9 cellular contexts compared by ENCODE assay signal in the genomic region with DNA sequence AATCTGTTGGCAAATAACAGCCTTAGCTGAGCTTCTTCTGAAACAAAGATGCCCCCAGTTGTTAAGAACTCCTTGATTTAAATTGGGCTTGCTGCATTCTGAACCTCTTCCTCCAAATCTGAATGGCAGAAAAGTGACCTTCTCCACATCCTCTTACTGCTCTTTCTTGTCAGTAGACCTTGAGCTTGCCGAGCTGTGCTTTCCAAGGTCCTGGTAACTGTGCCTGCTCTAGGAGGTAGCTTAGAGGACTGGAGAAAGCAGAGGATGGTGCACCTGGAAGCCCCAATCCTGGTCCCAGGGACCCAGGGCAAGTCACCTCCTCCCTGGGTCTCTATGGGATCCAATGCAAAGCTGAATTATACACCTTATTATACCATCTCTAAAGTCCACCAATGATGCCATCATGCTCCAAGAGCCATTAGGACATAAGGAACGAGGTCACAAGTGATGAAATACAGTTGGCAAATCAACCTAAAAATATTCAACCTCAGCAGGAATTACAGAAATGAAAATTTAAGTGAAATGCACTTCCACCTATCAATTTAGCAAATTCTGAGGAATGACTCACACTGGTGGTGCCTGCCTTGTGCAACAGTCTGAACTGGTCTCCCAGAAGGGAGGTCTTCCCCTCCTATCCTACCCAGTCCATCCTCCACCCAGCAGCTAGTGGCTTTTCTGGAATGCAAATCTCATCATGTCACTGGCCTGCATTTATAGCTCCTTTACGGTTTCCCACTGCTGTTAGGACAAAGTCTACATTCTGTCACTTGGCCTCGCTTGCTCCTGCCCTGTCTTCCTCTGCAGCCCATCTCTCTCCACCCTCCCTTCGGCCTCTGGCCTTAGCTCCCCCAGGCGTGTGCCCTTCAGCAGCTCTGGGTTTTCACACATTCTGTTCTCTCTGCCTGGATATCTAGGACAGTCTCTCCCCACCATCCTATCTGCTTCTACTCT. TPM values are rescaled to one million over a fixed set of nuclear protein-coding genes. Genes with fewer than 3 reads are reported as not detected.
A peak's percentile ranks its signal among the peaks of the same experiment; 100 is the strongest.
DNase-seq lines count a peak whose midpoint lies in the region; ATAC-seq and TF ChIP-seq lines count a peak whose summit lies in the region.
"Had no signal": no experiment of that assay in that cellular context is flagged by ENCODE, and none has a peak within 500 bp of the region (broad histone marks: within the 10 kb centered on the region; RNA-seq: fewer than 3 reads in every experiment).

No MANE protein-coding gene starts in this region.

- H3K4me3 ChIP-seq in mammary epithelial cell (replicated peaks in 1 of 3; ENCODE audit: insufficient read depth in 1 of 3, low read depth in 2 of 3, low read length in 3 of 3) (no peak overlapping the region), lower lobe of right lung (no peak overlapping the region), HAP-1 (no peak overlapping the region)
- H3K4me3 ChIP-seq: SK-N-MC had no signal

- H3K27me3 ChIP-seq in mammary epithelial cell (ENCODE audit: insufficient read depth, low read length): no peaks in the 10 kb centered on the region
- H3K27me3 ChIP-seq in lower lobe of right lung (ENCODE audit: low read depth): no peaks in the 10 kb centered on the region
- no peaks in the 10 kb centered on the region for H3K27me3 ChIP-seq in HAP-1 (ENCODE audit: low read depth)

- intact Hi-C loops in mammary epithelial cell (cut with micrococcal nuclease) (no loop called here), lower lobe of right lung (cut with DNase I) (no loop called here)

- DNase-seq in A172 (ENCODE audit: low spot score) (peak; percentile 90), Kasumi-1 (lab: John Stamatoyannopoulos, UW) (peak; percentile 2 to 10), mammary epithelial cell (peak; percentile 68), lower lobe of right lung (peak; percentile 56), cerebellum (ENCODE audit: low spot score) (no peak), HAP-1 (ENCODE audit: low spot score in 2 of 2) (no peak), mucosa of gallbladder (ENCODE audit: low spot score) (no peak), COLO668 (lab: John Stamatoyannopoulos, UW; ENCODE audit: unreplicated experiment) (no peak)

- no peaks in the 10 kb centered on the region for H4K20me1 ChIP-seq in mammary epithelial cell (ENCODE audit: insufficient read depth, low read length)

- dilution Hi-C loops in mammary epithelial cell (cut with HindIII; ENCODE audit: low sequenced_read_pairs): loop anchor here (5.0 kb wide), 1 partner anchor 97 kb away; no protein-coding TSS in a partner anchor

- WGBS in mammary epithelial cell (ENCODE audit: low coverage, missing lambda C conversion rate): 76% methylated on average over 5 of the region's 6 CpGs

- H3K79me2 ChIP-seq in mammary epithelial cell (ENCODE audit: insufficient read depth, low read length): peaks cover 64% of the 10 kb centered on the region

- in situ Hi-C loops in mammary epithelial cell (cut with MboI; ENCODE audit: low sequenced_read_pairs in 2 of 2) (no loop called here), HAP-1 (cut with MboI; ENCODE audit: low sequenced_read_pairs) (no loop called here)

- peak; percentile 75 to 80 for ATAC-seq in lower lobe of right lung

- CTCF ChIA-PET in mammary epithelial cell (lab: Charles Lee; ENCODE audit: low non-redundant PET): no interaction called here

- TF ChIP-seq CTCF in mammary epithelial cell (conservative IDR thresholded peaks at IDR 0.05 in 1 of 2, IDR thresholded peaks at IDR 0.05 in 1 of 2; ENCODE audit: extremely low read depth in 1 of 2, insufficient read depth in 1 of 2, low read depth in 1 of 2, low read length in 2 of 2): no peak
- no peak for TF ChIP-seq CTCF in lower lobe of right lung (IDR thresholded peaks at IDR 0.05)

- H3K9ac ChIP-seq in mammary epithelial cell (ENCODE audit: insufficient read depth, low read length): peak overlapping the region; percentile 37

- H3K36me3 ChIP-seq in mammary epithelial cell (ENCODE audit: insufficient read depth, low read length): no peaks in the 10 kb centered on the region
- no peaks in the 10 kb centered on the region for H3K36me3 ChIP-seq in lower lobe of right lung
- no peaks in the 10 kb centered on the region for H3K36me3 ChIP-seq in HAP-1 (replicated peaks)

- peak overlapping the region; percentile 56 for H3K27ac ChIP-seq in mammary epithelial cell (ENCODE audit: insufficient read depth, low read depth, low read length)
- peak overlapping the region; percentile 5 for H3K27ac ChIP-seq in lower lobe of right lung
- H3K27ac ChIP-seq: SK-N-MC had no signal

- H3K4me1 ChIP-seq in mammary epithelial cell (ENCODE audit: insufficient read depth, low read length) (peaks cover 58% of the 10 kb centered on the region), lower lobe of right lung (peaks cover 53% of the 10 kb centered on the region), HAP-1 (peaks cover 22% of the 10 kb centered on the region)

- no TSS peak for BruUV-seq in mammary epithelial cell (replicated peaks; lab: Mats Ljungman, UMichigan)

- H2AFZ ChIP-seq in mammary epithelial cell (ENCODE audit: low read depth, low read length): peak overlapping the region; percentile 7

- peak overlapping the region; percentile 16 for H3K4me2 ChIP-seq in mammary epithelial cell (ENCODE audit: insufficient read depth, low read depth, low read length)

- no peaks in the 10 kb centered on the region for H3K9me3 ChIP-seq in mammary epithelial cell (replicated peaks; ENCODE audit: insufficient read depth, low read length)
- no peaks in the 10 kb centered on the region for H3K9me3 ChIP-seq in lower lobe of right lung
- H3K9me3 ChIP-seq in HAP-1: no peaks in the 10 kb centered on the region

RNA-seq across cellular contexts. Expression of a gene that starts 36.6 kb away (rescaled TPM):
- total RNA-seq in A172 (2014; rRNA removed; shearing (Covaris generic)): 40.7 and 50.0 TPM in 2 replicates
- total RNA-seq in mammary epithelial cell: 10 to 100 TPM; 42.8 to 71.1 TPM
- 47.1 TPM for polyA plus RNA-seq in mammary epithelial cell
- 168 TPM for polyA minus RNA-seq in mammary epithelial cell
- total RNA-seq in lower lobe of right lung: 63.4 TPM
- total RNA-seq in cerebellum: 39.2 TPM
- total RNA-seq in mucosa of gallbladder: 81.3 TPM

RNA-seq across cellular contexts. Expression of a gene that starts 37.1 kb away (rescaled TPM):
- total RNA-seq in A172 (2014; rRNA removed; shearing (Covaris generic)): 1.1 and 1.7 TPM in 2 replicates
- total RNA-seq in mammary epithelial cell (1 to 10 TPM in 1 of 2 donors, under 1 TPM in 1; 0.85 to 1.0 TPM), lower lobe of right lung (13.4 TPM), cerebellum (4.3 TPM), mucosa of gallbladder (6.7 TPM)
- 0.67 TPM for polyA plus RNA-seq in mammary epithelial cell
- not detected for polyA minus RNA-seq in mammary epithelial cell

Comparison
In these comparisons a context has a peak if more than half of its experiments do, and no peak if none do; other contexts are left out.
1. DNase-seq: peak in A172 (single experiment), Kasumi-1 (2 of 2), mammary epithelial cell (single experiment) and lower lobe of right lung (single experiment); none in cerebellum (single experiment), HAP-1 (0 of 2), mucosa of gallbladder (single experiment) and COLO668 (single experiment).